ENCODE assay signal across 9 cellular contexts in the genomic region with DNA sequence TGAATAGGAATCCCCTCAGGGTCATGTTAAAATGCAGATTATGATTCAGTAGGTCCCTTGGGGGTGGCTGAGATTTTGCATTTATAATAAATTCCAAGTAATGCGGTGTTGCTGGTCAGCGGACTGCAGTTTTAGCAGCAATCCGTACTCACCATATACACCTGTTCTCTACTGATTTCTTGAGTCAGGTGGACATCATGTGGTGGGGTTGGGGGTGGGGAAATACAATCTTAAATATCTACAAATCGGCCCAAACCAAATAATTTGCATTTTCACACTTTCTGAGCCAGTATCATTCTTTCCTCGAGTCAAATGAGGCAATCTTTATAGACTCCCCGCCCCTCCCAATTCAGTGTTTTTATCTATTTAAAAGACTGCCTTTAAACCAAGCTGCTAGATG. TPM values are rescaled to one million over a fixed set of nuclear protein-coding genes. Genes with fewer than 3 reads are reported as not detected.
DNase-seq lines count a peak whose midpoint lies in the region; ATAC-seq and TF ChIP-seq lines count a peak whose summit lies in the region.
"Had no signal": no experiment of that assay in that cellular context is flagged by ENCODE, and none has a peak within 500 bp of the region (broad histone marks: within the 10 kb centered on the region; RNA-seq: fewer than 3 reads in every experiment).

No MANE protein-coding gene starts in this region.

- no peaks in the 10 kb centered on the region for H3K36me3 Mint-ChIP-seq in activated CD4-positive, alpha-beta T cell treated with anti-CD3 and anti-CD28 coated beads for 36 hours (ENCODE audit: low read depth)
- H3K36me3 Mint-ChIP-seq in activated CD4-positive, alpha-beta memory T cell treated with anti-CD3 and anti-CD28 coated beads, Interleukin-2, amount 10 ng/mL, durations not matched to agents 7 days and 5 days (ENCODE audit: low read depth) = no peaks in the 10 kb centered on the region

- H3K36me3 ChIP-seq in stomach = peaks cover 0 to 2% (median under 1%) of the 10 kb centered on the region in 4 donors

- TF ChIP-seq POLR2A in stomach (IDR thresholded peaks at IDR 0.05) = no peak

- H3K4me3 Mint-ChIP-seq in activated CD4-positive, alpha-beta T cell treated with anti-CD3 and anti-CD28 coated beads for 36 hours = peak overlapping the region; percentile 96
- peak overlapping the region; percentile 89 for H3K4me3 Mint-ChIP-seq in activated CD4-positive, alpha-beta memory T cell treated with anti-CD3 and anti-CD28 coated beads, Interleukin-2, amount 10 ng/mL, durations not matched to agents 7 days and 5 days

- H3K4me1 Mint-ChIP-seq in activated CD4-positive, alpha-beta T cell treated with anti-CD3 and anti-CD28 coated beads for 36 hours = peaks cover 17% of the 10 kb centered on the region
- peaks cover 16% of the 10 kb centered on the region for H3K4me1 Mint-ChIP-seq in activated CD4-positive, alpha-beta memory T cell treated with anti-CD3 and anti-CD28 coated beads, Interleukin-2, amount 10 ng/mL, durations not matched to agents 7 days and 5 days

- H3K27ac Mint-ChIP-seq in activated CD4-positive, alpha-beta T cell treated with anti-CD3 and anti-CD28 coated beads for 36 hours = no peak overlapping the region
- H3K27ac Mint-ChIP-seq in activated CD4-positive, alpha-beta memory T cell treated with anti-CD3 and anti-CD28 coated beads, Interleukin-2, amount 10 ng/mL, durations not matched to agents 7 days and 5 days = no peak overlapping the region

- peak overlapping the region; percentile 67; the same call in 1 of the 2 replicates for H3K4me3 ChIP-seq in iPS-18c (ENCODE audit: insufficient read depth, low read depth, low read length)
- H3K4me3 ChIP-seq in stomach = peak overlapping the region; percentile 73 to 92 (median 88)

- no peak for DNase-seq in activated CD4-positive, alpha-beta T cell treated with anti-CD3 and anti-CD28 coated beads for 36 hours
- DNase-seq in activated CD4-positive, alpha-beta T cell treated with anti-CD3 and anti-CD28 coated beads for 48 hours = no peak
- no peak for DNase-seq in activated CD4-positive, alpha-beta memory T cell treated with anti-CD3 and anti-CD28 coated beads, Interleukin-2, amount 10 ng/mL, durations not matched to agents 7 days and 5 days
- DNase-seq in stomach = no peak
- DNase-seq in dermis blood vessel endothelial cell = no peak
- no peak for DNase-seq in sciatic nerve (ENCODE audit: low spot score)
- DNase-seq: occipital lobe had no signal

- no peaks in the 10 kb centered on the region for H3K27me3 ChIP-seq in stomach

- TF ChIP-seq EP300 in stomach (IDR thresholded peaks at IDR 0.05) = no peak

- peaks cover 0 to 26% (median 17%) of the 10 kb centered on the region in 4 donors for H3K4me1 ChIP-seq in stomach

- no peak for TF ChIP-seq CTCF in stomach (IDR thresholded peaks at IDR 0.05)

- POLR2A ChIA-PET in activated CD4-positive, alpha-beta T cell treated with anti-CD3 and anti-CD28 coated beads for 36 hours (lab: Charles Lee) = no interaction called here
- POLR2A ChIA-PET in activated CD4-positive, alpha-beta memory T cell treated with anti-CD3 and anti-CD28 coated beads, Interleukin-2, amount 10 ng/mL, durations not matched to agents 7 days and 5 days (lab: Charles Lee) = no interaction called here

- H3K27ac ChIP-seq in stomach = peak overlapping the region in 2 of 5 donors; percentile 87 to 92

- intact Hi-C loops in activated CD4-positive, alpha-beta T cell treated with anti-CD3 and anti-CD28 coated beads for 36 hours (cut with DNase I, micrococcal nuclease) = loop anchor here in 1 of 2 experiments (10.0 kb wide), 2 partner anchors 392 to 442 kb away; a partner anchor contains a TSS
- intact Hi-C loops in stomach (cut with DNase I; ENCODE audit: low total_unique reads) (no loop called here), sciatic nerve (cut with DNase I) (no loop called here)

- CTCF ChIA-PET in activated CD4-positive, alpha-beta T cell treated with anti-CD3 and anti-CD28 coated beads for 36 hours (lab: Charles Lee) = no interaction called here
- CTCF ChIA-PET in activated CD4-positive, alpha-beta memory T cell treated with anti-CD3 and anti-CD28 coated beads, Interleukin-2, amount 10 ng/mL, durations not matched to agents 7 days and 5 days (lab: Charles Lee) = no interaction called here

- H3K9me3 ChIP-seq in iPS-18c (ENCODE audit: control insufficient read depth, insufficient read depth, low read length) (no peaks in the 10 kb centered on the region), stomach (no peaks in the 10 kb centered on the region)

- 40 to 44% (median 42%) methylated on average over 6 of the region's 6 CpGs for WGBS in stomach, 5 donors

- no peak for ATAC-seq in activated CD4-positive, alpha-beta T cell treated with anti-CD3 and anti-CD28 coated beads for 36 hours
- ATAC-seq in GM18519 (IDR thresholded peaks at IDR 0.05; ENCODE audit: low FRiP score, unreplicated experiment) (no peak), sciatic nerve (no peak)

- H3K27me3 Mint-ChIP-seq in activated CD4-positive, alpha-beta T cell treated with anti-CD3 and anti-CD28 coated beads for 36 hours = no peaks in the 10 kb centered on the region
- H3K27me3 Mint-ChIP-seq in activated CD4-positive, alpha-beta memory T cell treated with anti-CD3 and anti-CD28 coated beads, Interleukin-2, amount 10 ng/mL, durations not matched to agents 7 days and 5 days = peaks cover 7% of the 10 kb centered on the region

- no peaks in the 10 kb centered on the region for H3K9me3 Mint-ChIP-seq in activated CD4-positive, alpha-beta T cell treated with anti-CD3 and anti-CD28 coated beads for 36 hours (ENCODE audit: low read depth)
- H3K9me3 Mint-ChIP-seq in activated CD4-positive, alpha-beta memory T cell treated with anti-CD3 and anti-CD28 coated beads, Interleukin-2, amount 10 ng/mL, durations not matched to agents 7 days and 5 days = no peaks in the 10 kb centered on the region

RNA-seq across cellular contexts. Expression of a gene that starts 0.9 kb away (rescaled TPM):
- total RNA-seq in activated CD4-positive, alpha-beta T cell treated with anti-CD3 and anti-CD28 coated beads for 36 hours = 1 to 10 TPM; 3.4 to 4.0 TPM
- 1 to 10 TPM; 3.7 to 4.0 TPM for total RNA-seq in activated CD4-positive, alpha-beta memory T cell treated with anti-CD3 and anti-CD28 coated beads, Interleukin-2, amount 10 ng/mL, durations not matched to agents 7 days and 5 days
- total RNA-seq in stomach = 10 to 100 TPM in 4 of 5 donors, under 1 TPM in 1; 0.58 to 30.3 (median 20.9) TPM
- 10 to 100 TPM in 1 of 3 donors, 1 to 10 TPM in 2; 4.5 to 25.5 (median 5.0) TPM for polyA plus RNA-seq in stomach
- total RNA-seq in dermis blood vessel endothelial cell = 8.0 and 8.8 TPM in 2 replicates
- total RNA-seq in sciatic nerve = 18.1 TPM
